In the genomic region with DNA sequence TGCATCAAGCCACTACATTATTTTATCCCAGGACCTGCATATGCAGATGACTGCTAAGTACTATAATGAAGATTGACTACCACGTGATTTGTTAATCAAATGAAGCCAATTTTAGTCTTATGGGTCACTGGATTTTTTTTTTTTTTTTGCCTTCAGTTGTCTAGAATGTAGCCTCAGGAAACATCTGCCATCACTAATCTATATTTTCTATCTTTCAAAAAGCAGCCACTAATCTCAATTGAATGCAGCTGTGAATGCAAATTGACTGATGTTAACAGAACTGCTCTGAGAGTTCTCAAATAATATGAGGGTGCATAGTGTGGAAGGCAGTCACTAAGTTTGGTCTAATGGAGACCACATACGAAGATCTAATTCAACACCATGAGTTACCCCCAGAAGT, we compare ENCODE assay signal across 14 cellular contexts.
"Had no signal": no experiment of that assay in that cellular context is flagged by ENCODE, and none has a peak within 500 bp of the region (broad histone marks: within the 10 kb centered on the region; RNA-seq: fewer than 3 reads in every experiment).

No MANE protein-coding gene starts in this region.

- H3K4me3 ChIP-seq: ascending aorta, esophagus muscularis mucosa, lower lobe of right lung, skin epidermis, uterus had no signal

- H3K9me3 ChIP-seq: ascending aorta, esophagus muscularis mucosa, lower lobe of right lung, uterus had no signal

- ATAC-seq: lower lobe of right lung had no signal

- H3K27me3 ChIP-seq: ascending aorta, esophagus muscularis mucosa, uterus had no signal

- DNase-seq: activated CD4-positive, alpha-beta T cell treated with anti-CD3 and anti-CD28 coated beads, Interleukin-2, amount 50 U/mL, for 4 hours; activated CD4-positive, CD25-positive, alpha-beta regulatory T cell treated with anti-CD3 and anti-CD28 coated beads, Interleukin-2, amount 50 U/mL, for 72 hours; activated gamma-delta T cell treated with Interleukin-2 at 50 U/mL for 16 hours; activated naive CD8-positive, alpha-beta T cell treated with anti-CD3 and anti-CD28 coated beads, Interleukin-2, amount 10 ng/mL, durations not matched to agents 7 days and 5 days; activated T-cell treated with anti-CD3 and anti-CD28 coated beads, Interleukin-2, amount 50 U/mL, for 48 hours; glutamatergic neuron; immature natural killer cell; lower lobe of right lung; naive B cell; stimulated activated CD4-positive, alpha-beta T cell treated with anti-CD3 and anti-CD28 coated beads, Interleukin-4, amount 100 ng/mL, for 4 hours; uterus had no signal

- H3K36me3 ChIP-seq: ascending aorta, esophagus muscularis mucosa, lower lobe of right lung, uterus had no signal

- H3K4me1 ChIP-seq: ascending aorta, esophagus muscularis mucosa, lower lobe of right lung, uterus had no signal

- H3K27ac ChIP-seq: ascending aorta, esophagus muscularis mucosa, lower lobe of right lung, skin epidermis, uterus had no signal
